Comparison of ENCODE assay signal across 26 cellular contexts in genomic region chr3:39965461-39965860, GRCh38.
"Had no signal": no experiment of that assay in that cellular context is flagged by ENCODE, and none has a peak within 500 bp of the region (broad histone marks: within the 10 kb centered on the region; RNA-seq: fewer than 3 reads in every experiment).

No MANE protein-coding gene starts in this region.

- H3K27me3 ChIP-seq: pancreas, right lobe of liver, sigmoid colon, suprapubic skin, testis, tibial artery, transverse colon, upper lobe of right lung, uterus had no signal

- FAIRE-seq: pancreas, small intestine had no signal

- ATAC-seq: naive thymus-derived CD8-positive, alpha-beta T cell; natural killer cell treated with Interleukin-12 subunit alpha and Interleukin-12 subunit beta and Interleukin-15 and Interleukin-18, amount 100 ng/mL, for 72 hours; right lobe of liver; stimulated activated effector memory CD8-positive, alpha-beta T cell treated with anti-CD3 and anti-CD28 coated beads, Interleukin-12 subunit alpha, Interleukin-12 subunit beta, amount 100 ng/mL, for 72 hours; stimulated activated naive B cell treated with anti-CD40 and anti-IgM and Interleukin-4, amounts not matched to agents 10 μg/mL and 1 μg/mL and 100 μg/mL, for 72 hours; upper lobe of right lung had no signal

- DNase-seq: naive thymus-derived CD8-positive, alpha-beta T cell; nephron progenitor cell; nucleus accumbens; pancreas; retina; right cardiac atrium; right lobe of liver; sigmoid colon; small intestine; stimulated activated CD4-positive, alpha-beta T cell treated with anti-CD3 and anti-CD28 coated beads, Interleukin-15, amount 100 ng/mL, for 24 hours; stimulated activated CD4-positive, alpha-beta T cell treated with anti-CD3 and anti-CD28 coated beads, Interleukin-2, amount 100 ng/mL, for 24 hours; stimulated activated CD4-positive, alpha-beta T cell treated with anti-CD3 and anti-CD28 coated beads, Interleukin-2, amount 100 ng/mL, for 48 hours; stimulated activated CD4-positive, alpha-beta T cell treated with anti-CD3 and anti-CD28 coated beads, Interleukin-4, amount 100 ng/mL, for 24 hours; stimulated activated naive B cell treated with anti-CD40 and anti-IgM and Interleukin-4, amounts not matched to agents 10 μg/mL and 1 μg/mL and 100 μg/mL, for 72 hours; stimulated activated naive CD4-positive, alpha-beta T cell treated with Interleukin-2 at 50 U/mL for 16 hours; substantia nigra; testis; tibial artery; transverse colon; upper lobe of right lung; uterus had no signal

- H3K4me1 ChIP-seq: prostate gland, right lobe of liver, uterus had no signal

- H3K36me3 ChIP-seq: neutrophil, pancreas, prostate gland, right lobe of liver, sigmoid colon, suprapubic skin, tibial artery, transverse colon, upper lobe of right lung, uterus had no signal

- H3K4me3 ChIP-seq: pancreas, prostate gland, right lobe of liver, sigmoid colon, suprapubic skin, testis, tibial artery, transverse colon, upper lobe of right lung, uterus had no signal

- H3K27ac ChIP-seq: neutrophil, pancreas, prostate gland, right lobe of liver, sigmoid colon, suprapubic skin, testis, transverse colon, upper lobe of right lung, uterus had no signal

- H3K9me3 ChIP-seq: neutrophil, pancreas, prostate gland, right lobe of liver, sigmoid colon, suprapubic skin, testis, tibial artery, transverse colon, upper lobe of right lung, uterus had no signal
